In the genomic region with DNA sequence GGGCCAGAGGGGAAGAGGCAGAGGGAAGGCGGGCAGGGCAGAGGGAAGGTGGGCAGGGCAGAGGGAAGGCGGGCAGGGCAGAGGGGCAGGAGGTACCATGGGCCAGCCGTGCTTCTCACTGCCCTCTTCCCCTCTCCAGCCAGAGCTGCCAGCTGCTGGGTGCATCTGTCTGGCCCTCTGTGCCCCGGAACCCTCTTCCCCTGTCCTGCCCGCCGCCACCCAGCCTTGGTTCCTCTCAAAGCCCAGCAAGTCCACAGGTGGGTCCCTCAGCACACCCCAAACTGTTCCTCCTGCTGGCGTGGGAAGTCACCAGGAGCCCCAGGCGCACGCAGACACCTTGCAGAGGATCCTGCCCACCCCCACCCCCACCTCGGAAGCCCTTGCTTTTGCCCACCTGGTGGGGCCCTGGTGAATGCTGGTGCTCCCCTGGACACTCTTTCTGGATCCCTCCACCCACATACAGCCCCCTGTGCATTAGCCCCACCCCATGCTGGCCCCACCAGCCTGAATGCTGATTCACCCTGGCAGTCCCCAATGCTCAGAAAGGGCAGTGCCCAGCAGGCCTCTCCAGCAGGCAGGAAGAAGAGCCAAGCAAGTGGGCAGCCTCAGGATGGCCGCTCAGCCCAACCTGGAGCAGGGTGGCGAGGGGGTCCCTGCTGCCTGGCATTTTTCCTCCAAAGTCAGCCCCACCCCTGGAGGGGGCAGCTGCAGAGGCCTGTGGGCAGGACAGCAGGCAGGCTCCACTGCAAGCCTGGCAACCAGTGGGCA, we compare ENCODE assay signal across 9 cellular contexts. TPM values are rescaled to one million over a fixed set of nuclear protein-coding genes. Genes with fewer than 3 reads are reported as not detected.
A peak's percentile ranks its signal among the peaks of the same experiment; 100 is the strongest.
DNase-seq lines count a peak whose midpoint lies in the region; ATAC-seq and TF ChIP-seq lines count a peak whose summit lies in the region.
"Had no signal": no experiment of that assay in that cellular context is flagged by ENCODE, and none has a peak within 500 bp of the region (broad histone marks: within the 10 kb centered on the region; RNA-seq: fewer than 3 reads in every experiment).

No MANE protein-coding gene starts in this region.

- H3K4me1 Mint-ChIP-seq in activated CD4-positive, alpha-beta T cell treated with anti-CD3 and anti-CD28 coated beads for 36 hours: peaks cover 13% of the 10 kb centered on the region
- peaks cover 54% of the 10 kb centered on the region for H3K4me1 Mint-ChIP-seq in dendritic cell treated with granulocyte-macrophage colony-stimulating factor and Interleukin-4, amounts not matched to agents 40 ng/mL and 50 ng/mL, for 4 days (ENCODE audit: low read depth)

- no peak overlapping the region for H3K4me3 ChIP-seq in mucosa of descending colon

- peak overlapping the region; percentile 56 for H3K27ac ChIP-seq in temporal lobe (ENCODE audit: low read depth, low read length)

- POLR2A ChIA-PET in activated CD4-positive, alpha-beta T cell treated with anti-CD3 and anti-CD28 coated beads for 36 hours (lab: Charles Lee): no interaction called here

- peak overlapping the region; percentile 8 for H3K4me3 Mint-ChIP-seq in activated CD4-positive, alpha-beta T cell treated with anti-CD3 and anti-CD28 coated beads for 36 hours
- H3K4me3 Mint-ChIP-seq in dendritic cell treated with granulocyte-macrophage colony-stimulating factor and Interleukin-4, amounts not matched to agents 40 ng/mL and 50 ng/mL, for 4 days: peak overlapping the region; percentile 69

- no peaks in the 10 kb centered on the region for H3K27me3 Mint-ChIP-seq in activated CD4-positive, alpha-beta T cell treated with anti-CD3 and anti-CD28 coated beads for 36 hours
- H3K27me3 Mint-ChIP-seq in dendritic cell treated with granulocyte-macrophage colony-stimulating factor and Interleukin-4, amounts not matched to agents 40 ng/mL and 50 ng/mL, for 4 days: peaks cover 10% of the 10 kb centered on the region

- DNase-seq in activated CD4-positive, alpha-beta T cell treated with anti-CD3 and anti-CD28 coated beads for 36 hours: no peak
- DNase-seq in activated CD4-positive, alpha-beta T cell treated with anti-CD3 and anti-CD28 coated beads, Interleukin-2, amount 50 U/mL, for 1 hour: no peak
- peak; percentile 35 to 63 (median 50) for DNase-seq in mucosa of descending colon
- DNase-seq in HK-2 (ENCODE audit: unreplicated experiment): no peak
- DNase-seq in activated effector memory CD4-positive, alpha-beta T cell treated with Interleukin-2 at 50 U/mL for 16 hours: no peak
- DNase-seq: stimulated activated CD4-positive, alpha-beta T cell treated with anti-CD3 and anti-CD28 coated beads, Interleukin-1b, Interleukin-23, amount 100 ng/mL, for 48 hours had no signal

- CTCF ChIA-PET in activated CD4-positive, alpha-beta T cell treated with anti-CD3 and anti-CD28 coated beads for 36 hours (lab: Charles Lee): no interaction called here

- peaks cover 21% of the 10 kb centered on the region for H3K4me1 ChIP-seq in mucosa of descending colon (ENCODE audit: low read depth)

- TF ChIP-seq CTCF in mucosa of descending colon (IDR thresholded peaks at IDR 0.05): no peak

- H3K9me3 Mint-ChIP-seq in activated CD4-positive, alpha-beta T cell treated with anti-CD3 and anti-CD28 coated beads for 36 hours (ENCODE audit: low read depth): no peaks in the 10 kb centered on the region
- peaks cover 11% of the 10 kb centered on the region for H3K9me3 Mint-ChIP-seq in dendritic cell treated with granulocyte-macrophage colony-stimulating factor and Interleukin-4, amounts not matched to agents 40 ng/mL and 50 ng/mL, for 4 days

- ATAC-seq in activated CD4-positive, alpha-beta T cell treated with anti-CD3 and anti-CD28 coated beads for 36 hours: no peak
- no peak for ATAC-seq in mucosa of descending colon
- no peak for ATAC-seq in GM18870 (IDR thresholded peaks at IDR 0.05; ENCODE audit: unreplicated experiment)

- H3K9me3 ChIP-seq in mucosa of descending colon: no peaks in the 10 kb centered on the region

- H3K36me3 Mint-ChIP-seq in activated CD4-positive, alpha-beta T cell treated with anti-CD3 and anti-CD28 coated beads for 36 hours (ENCODE audit: low read depth): no peaks in the 10 kb centered on the region
- H3K36me3 Mint-ChIP-seq in dendritic cell treated with granulocyte-macrophage colony-stimulating factor and Interleukin-4, amounts not matched to agents 40 ng/mL and 50 ng/mL, for 4 days (ENCODE audit: low read depth): peaks cover 23% of the 10 kb centered on the region

- H3K36me3 ChIP-seq in mucosa of descending colon (ENCODE audit: low read depth): no peaks in the 10 kb centered on the region

- no peak overlapping the region for H3K27ac Mint-ChIP-seq in activated CD4-positive, alpha-beta T cell treated with anti-CD3 and anti-CD28 coated beads for 36 hours
- H3K27ac Mint-ChIP-seq in dendritic cell treated with granulocyte-macrophage colony-stimulating factor and Interleukin-4, amounts not matched to agents 40 ng/mL and 50 ng/mL, for 4 days: peak overlapping the region; percentile 72

- intact Hi-C loops in activated CD4-positive, alpha-beta T cell treated with anti-CD3 and anti-CD28 coated beads for 36 hours (cut with DNase I, micrococcal nuclease): loop anchor here in 1 of 2 experiments (2.0 kb wide), 1 partner anchor 52 kb away; no protein-coding TSS in a partner anchor
- intact Hi-C loops in dendritic cell treated with granulocyte-macrophage colony-stimulating factor and Interleukin-4, amounts not matched to agents 40 ng/mL and 50 ng/mL, for 4 days (cut with micrococcal nuclease): loop anchor here (5.0 kb wide), 1 partner anchor 63 kb away; a partner anchor contains a TSS
- intact Hi-C loops in mucosa of descending colon (cut with DNase I, micrococcal nuclease): no loop called here

RNA-seq across cellular contexts. Expression of a gene that starts 1.9 kb away (rescaled TPM):
- total RNA-seq in activated CD4-positive, alpha-beta T cell treated with anti-CD3 and anti-CD28 coated beads for 36 hours: 1 to 10 TPM; 2.4 to 2.9 TPM
- total RNA-seq in mucosa of descending colon (10 to 100 TPM; 37.7 to 55.6 (median 41.7) TPM), temporal lobe (5.7 TPM)

Comparison
In these comparisons a context has a peak if more than half of its experiments do, and no peak if none do; other contexts are left out.
1. DNase-seq: peak in mucosa of descending colon (3 of 3); none in activated CD4-positive, alpha-beta T cell treated with anti-CD3 and anti-CD28 coated beads for 36 hours (single experiment), activated CD4-positive, alpha-beta T cell treated with anti-CD3 and anti-CD28 coated beads, Interleukin-2, amount 50 U/mL, for 1 hour (single experiment), HK-2 (single experiment) and activated effector memory CD4-positive, alpha-beta T cell treated with Interleukin-2 at 50 U/mL for 16 hours (single experiment).